In the genomic region with DNA sequence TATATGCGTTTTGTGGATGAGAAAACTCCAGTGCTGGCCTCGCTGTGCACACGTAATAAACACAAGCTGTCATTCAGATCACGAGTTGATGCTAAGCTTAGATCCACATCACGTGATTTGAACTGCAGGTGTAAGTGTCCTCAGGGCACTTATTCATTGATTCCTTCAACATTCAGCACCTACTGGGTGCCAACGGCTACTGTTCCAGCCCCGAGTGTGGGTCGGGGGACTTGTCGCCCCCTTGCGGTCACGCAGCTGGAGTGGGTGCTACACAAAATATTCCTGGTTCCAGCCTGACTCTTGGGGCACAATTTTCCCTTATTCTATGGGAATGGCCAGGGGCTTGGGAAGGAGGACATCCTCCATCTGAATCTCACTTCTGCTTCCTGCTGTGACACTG, we compare ENCODE assay signal across 9 cellular contexts. TPM values are rescaled to one million over a fixed set of nuclear protein-coding genes. Genes with fewer than 3 reads are reported as not detected.
DNase-seq lines count a peak whose midpoint lies in the region; TF ChIP-seq lines count a peak whose summit lies in the region.
"Had no signal": no experiment of that assay in that cellular context is flagged by ENCODE, and none has a peak within 500 bp of the region (broad histone marks: within the 10 kb centered on the region; RNA-seq: fewer than 3 reads in every experiment).

No MANE protein-coding gene starts in this region.

- H3K9me3 Mint-ChIP-seq in chondrocyte (ENCODE audit: low read depth) = no peaks in the 10 kb centered on the region

- H3K36me3 ChIP-seq in Karpas-422 (ENCODE audit: insufficient read depth, low read length) = no peaks in the 10 kb centered on the region
- H3K36me3 ChIP-seq in osteoblast (ENCODE audit: insufficient read depth, low read length) = no peaks in the 10 kb centered on the region

- no peak overlapping the region for H3K27ac Mint-ChIP-seq in chondrocyte (ENCODE audit: unreplicated experiment)

- H3K4me3 ChIP-seq in Karpas-422 (ENCODE audit: low read length) (no peak overlapping the region), osteoblast (ENCODE audit: insufficient read depth, low read length) (no peak overlapping the region)

- H3K9ac ChIP-seq in Karpas-422 (ENCODE audit: low read length) = no peak overlapping the region

- TF ChIP-seq CTCF in chondrocyte (IDR thresholded peaks at IDR 0.05) (peak; percentile 77), osteoblast (IDR thresholded peaks at IDR 0.05; ENCODE audit: extremely low read depth, low read depth, low read length) (peak; percentile 46)

- no peaks in the 10 kb centered on the region for H3K4me1 ChIP-seq in Karpas-422 (ENCODE audit: low read length)
- H3K4me1 ChIP-seq in osteoblast (ENCODE audit: insufficient read depth, low read length) = no peaks in the 10 kb centered on the region

- H3K9me3 ChIP-seq in Karpas-422 (ENCODE audit: low read length) (no peaks in the 10 kb centered on the region), osteoblast (ENCODE audit: low read depth, low read length) (no peaks in the 10 kb centered on the region)

- H3K4me3 Mint-ChIP-seq in chondrocyte (ENCODE audit: unreplicated experiment) = no peak overlapping the region

- H3K36me3 Mint-ChIP-seq in chondrocyte (ENCODE audit: low read depth) = no peaks in the 10 kb centered on the region
- H3K36me3 Mint-ChIP-seq: CD4-positive, CD25-positive, alpha-beta regulatory T cell had no signal

- H3K27me3 Mint-ChIP-seq in chondrocyte (ENCODE audit: low read depth) = peaks cover 14% of the 10 kb centered on the region

- H4K20me1 ChIP-seq in Karpas-422 (ENCODE audit: insufficient read depth, low read depth, low read length) (peaks cover 4% of the 10 kb centered on the region; the same call in 1 of the 2 replicates), osteoblast (ENCODE audit: insufficient read depth, low read length) (peaks cover 6% of the 10 kb centered on the region)

- peaks cover 8% of the 10 kb centered on the region for H3K4me1 Mint-ChIP-seq in chondrocyte (ENCODE audit: low read depth)

- H3K79me2 ChIP-seq in Karpas-422 (ENCODE audit: low read length) = no peaks in the 10 kb centered on the region
- no peaks in the 10 kb centered on the region for H3K79me2 ChIP-seq in osteoblast (ENCODE audit: insufficient read depth, low read length)

- H3K27me3 ChIP-seq in Karpas-422 (ENCODE audit: low read length) = no peaks in the 10 kb centered on the region
- no peaks in the 10 kb centered on the region for H3K27me3 ChIP-seq in osteoblast (ENCODE audit: insufficient read depth, low read length)

- DNase-seq in NCI-H2107 treated with DMSO at 0.1 percent for 48 hours (lab: John Stamatoyannopoulos, UW; ENCODE audit: unreplicated experiment) = peak; percentile 27
- DNase-seq in NCI-H2107 (lab: John Stamatoyannopoulos, UW) = no peak
- DNase-seq in Karpas-422 = peak; percentile 75
- DNase-seq in chondrocyte (ENCODE audit: low spot score) = no peak
- peak; percentile 81 for DNase-seq in osteoblast (ENCODE audit: insufficient read length, low spot score, missing footprints)
- DNase-seq in NCI-H226 = no peak
- DNase-seq in kidney glomerular epithelial cell (lab: John Stamatoyannopoulos, UW) = no peak
- DNase-seq in T1000 (lab: John Stamatoyannopoulos, UW) = no peak
- DNase-seq: CD4-positive, CD25-positive, alpha-beta regulatory T cell had no signal

- H3K27ac ChIP-seq in Karpas-422 (ENCODE audit: low read length) (no peak overlapping the region), osteoblast (ENCODE audit: low read depth, low read length) (no peak overlapping the region)

- H3K4me2 ChIP-seq in Karpas-422 (ENCODE audit: low read depth, low read length, poor library complexity, severe bottlenecking) (no peak overlapping the region), osteoblast (ENCODE audit: insufficient read depth, low read length) (no peak overlapping the region)

- H3K9me2 ChIP-seq in Karpas-422 (replicated peaks; ENCODE audit: insufficient read depth, low read length) = no peaks in the 10 kb centered on the region

- H2AFZ ChIP-seq in Karpas-422 (ENCODE audit: low read length) = no peak overlapping the region
- no peak overlapping the region for H2AFZ ChIP-seq in osteoblast (ENCODE audit: low read length)

RNA-seq across cellular contexts. Expression of a gene that starts 29.9 kb away (rescaled TPM):
- total RNA-seq in Karpas-422 (2014; rRNA removed; shearing (Covaris generic); ENCODE audit: low replicate concordance) = 10.4 and 14.2 TPM in 2 replicates
- total RNA-seq in chondrocyte = 3.1 to 10.9 TPM (median 3.8 TPM) in 3 replicates
- 1.2 and 1.8 TPM in 2 replicates for total RNA-seq in osteoblast

RNA-seq across cellular contexts. Expression of a gene that starts 32.2 kb away (rescaled TPM):
- 13.3 and 24.5 TPM in 2 replicates for total RNA-seq in Karpas-422 (2014; rRNA removed; shearing (Covaris generic); ENCODE audit: low replicate concordance)
- total RNA-seq in chondrocyte (0.82 to 1.6 TPM (median 1.0 TPM) in 3 replicates), osteoblast (0.59 and 0.72 TPM in 2 replicates)

Comparison
In these comparisons a context has a peak if more than half of its experiments do, and no peak if none do; other contexts are left out.
1. DNase-seq: peak in NCI-H2107 treated with DMSO at 0.1 percent for 48 hours (single experiment), Karpas-422 (single experiment) and osteoblast (single experiment); none in NCI-H2107 (single experiment), chondrocyte (single experiment), NCI-H226 (single experiment), kidney glomerular epithelial cell (single experiment) and T1000 (single experiment).